ENCODE assay signal across 8 cellular contexts in the genomic region with DNA sequence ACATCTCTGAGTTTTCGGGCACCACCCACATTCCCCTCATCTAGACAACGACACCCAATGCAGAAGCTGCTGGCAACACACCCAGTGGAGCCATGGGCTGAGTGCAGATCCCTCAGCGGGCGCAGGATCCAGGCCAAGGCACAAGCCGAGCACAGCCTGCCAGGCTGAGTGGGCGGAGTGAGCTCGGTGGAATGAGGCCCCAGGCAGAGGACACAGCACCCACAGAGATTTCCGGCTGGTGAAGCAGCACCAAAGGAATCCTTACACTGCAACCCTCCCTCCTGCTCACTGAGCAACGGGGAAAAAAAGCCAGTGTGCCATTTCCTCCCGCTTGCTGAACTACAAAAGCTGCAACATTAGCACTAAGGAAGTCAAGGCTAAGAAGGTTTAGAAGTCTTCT. TPM values are rescaled to one million over a fixed set of nuclear protein-coding genes. Genes with fewer than 3 reads are reported as not detected.
DNase-seq lines count a peak whose midpoint lies in the region; ATAC-seq and TF ChIP-seq lines count a peak whose summit lies in the region.

No MANE protein-coding gene starts in this region.

- no peaks in the 10 kb centered on the region for H3K4me1 Mint-ChIP-seq in activated T-cell treated with anti-CD3 and anti-CD28 coated beads, Interleukin-2, amount 50 U/mL, for 4 hours (ENCODE audit: low read depth)
- no peaks in the 10 kb centered on the region for H3K4me1 Mint-ChIP-seq in glutamatergic neuron (ENCODE audit: low read depth, unreplicated experiment)

- no peak for TF ChIP-seq CTCF in fibroblast of the aortic adventitia (IDR thresholded peaks at IDR 0.05; ENCODE audit: insufficient read depth, low read length)
- no peak for TF ChIP-seq CTCF in glutamatergic neuron (IDR thresholded peaks at IDR 0.05; ENCODE audit: partially characterized antibody, unreplicated experiment)

- peak overlapping the region; percentile 64 for H3K4me3 Mint-ChIP-seq in activated T-cell treated with anti-CD3 and anti-CD28 coated beads, Interleukin-2, amount 50 U/mL, for 4 hours
- no peak overlapping the region for H3K4me3 Mint-ChIP-seq in glutamatergic neuron (ENCODE audit: unreplicated experiment)

- peaks cover 17% of the 10 kb centered on the region for H3K36me3 Mint-ChIP-seq in activated T-cell treated with anti-CD3 and anti-CD28 coated beads, Interleukin-2, amount 50 U/mL, for 4 hours (ENCODE audit: insufficient read depth)
- peaks cover 19% of the 10 kb centered on the region for H3K36me3 Mint-ChIP-seq in glutamatergic neuron (ENCODE audit: unreplicated experiment)

- H3K4me3 ChIP-seq in fibroblast of the aortic adventitia (ENCODE audit: low read depth, low read length) = no peak overlapping the region

- H3K27ac ChIP-seq in KOPT-K1 (ENCODE audit: low read depth, low read length, poor library complexity, severe bottlenecking) = peak overlapping the region; percentile 68

- H3K9me3 Mint-ChIP-seq in activated T-cell treated with anti-CD3 and anti-CD28 coated beads, Interleukin-2, amount 50 U/mL, for 4 hours = peaks cover 3% of the 10 kb centered on the region
- peaks cover 4% of the 10 kb centered on the region for H3K9me3 Mint-ChIP-seq in glutamatergic neuron (ENCODE audit: unreplicated experiment)

- no peak overlapping the region for H3K27ac Mint-ChIP-seq in glutamatergic neuron (ENCODE audit: unreplicated experiment)

- ATAC-seq in activated T-cell treated with anti-CD3 and anti-CD28 coated beads, Interleukin-2, amount 50 U/mL, for 4 hours = peak; percentile 88 to 92

- H3K27me3 Mint-ChIP-seq in activated T-cell treated with anti-CD3 and anti-CD28 coated beads, Interleukin-2, amount 50 U/mL, for 4 hours (ENCODE audit: low read depth) = no peaks in the 10 kb centered on the region
- H3K27me3 Mint-ChIP-seq in glutamatergic neuron (ENCODE audit: unreplicated experiment) = no peaks in the 10 kb centered on the region

- no peaks in the 10 kb centered on the region for H3K36me3 ChIP-seq in KOPT-K1 (ENCODE audit: insufficient read depth, low read length)

- DNase-seq in activated T-cell treated with anti-CD3 and anti-CD28 coated beads, Interleukin-2, amount 50 U/mL, for 4 hours = peak; percentile 26
- DNase-seq in fibroblast of the aortic adventitia (ENCODE audit: low read depth) (peak; percentile 52), smooth muscle cell of the brain vasculature (ENCODE audit: low read depth, low spot score) (peak; percentile 65), NCI-H748 (lab: John Stamatoyannopoulos, UW; ENCODE audit: unreplicated experiment) (no peak), NCI-H1436 (lab: John Stamatoyannopoulos, UW) (no peak), NCI-H524 (lab: John Stamatoyannopoulos, UW) (no peak), glutamatergic neuron (no peak)

- peaks cover 5% of the 10 kb centered on the region for H3K9me3 ChIP-seq in KOPT-K1 (ENCODE audit: insufficient read depth, low read length, poor library complexity, severe bottlenecking)

RNA-seq across cellular contexts. Expression of a gene that starts 34.2 kb away (rescaled TPM):
- 10 to 100 TPM in 1 of 3 donors, 1 to 10 TPM in 2; 9.3 to 13.5 (median 9.7) TPM for total RNA-seq in activated T-cell treated with anti-CD3 and anti-CD28 coated beads, Interleukin-2, amount 50 U/mL, for 4 hours
- total RNA-seq in fibroblast of the aortic adventitia (ENCODE audit: low replicate concordance) = 31.6 and 57.8 TPM in 2 replicates
- total RNA-seq in glutamatergic neuron (ENCODE audit: unreplicated experiment) = 14.0 TPM

Comparison
In these comparisons a context has a peak if more than half of its experiments do, and no peak if none do; other contexts are left out.
1. DNase-seq: peak in activated T-cell treated with anti-CD3 and anti-CD28 coated beads, Interleukin-2, amount 50 U/mL, for 4 hours (single experiment), fibroblast of the aortic adventitia (single experiment) and smooth muscle cell of the brain vasculature (single experiment); none in NCI-H748 (single experiment), NCI-H1436 (single experiment), NCI-H524 (0 of 2) and glutamatergic neuron (single experiment).